Comparison of ENCODE assay signal across 8 cellular contexts in the genomic region with DNA sequence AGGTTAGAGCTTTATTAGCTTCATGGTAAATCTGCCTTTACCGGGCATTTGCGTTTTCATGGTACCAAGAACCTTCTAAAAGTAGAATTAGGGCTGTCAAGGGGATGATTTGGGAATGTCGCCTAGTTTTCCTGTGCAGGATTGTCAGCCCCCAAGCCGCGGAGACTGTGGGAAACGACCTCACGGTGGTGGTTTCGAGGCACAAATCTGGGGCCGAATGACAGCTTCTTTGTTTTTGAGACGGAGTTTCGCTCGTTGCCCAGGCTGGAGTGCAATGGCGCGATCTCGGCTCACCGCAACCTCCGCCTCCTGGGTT. TPM values are rescaled to one million over a fixed set of nuclear protein-coding genes. Genes with fewer than 3 reads are reported as not detected.
DNase-seq lines count a peak whose midpoint lies in the region; ATAC-seq and TF ChIP-seq lines count a peak whose summit lies in the region.

No MANE protein-coding gene starts in this region.

- peaks cover 74% of the 10 kb centered on the region for H3K79me2 ChIP-seq in PC-9 (ENCODE audit: low read depth)

- no peaks in the 10 kb centered on the region for H3K27me3 Mint-ChIP-seq in endodermal cell (ENCODE audit: insufficient read depth)

- DNase-seq in PC-9 (no peak), endodermal cell (no peak), gastrocnemius medialis (no peak), DMS53 (lab: John Stamatoyannopoulos, UW) (no peak), mesenteric fat pad (ENCODE audit: low spot score) (no peak), NCI-H1417 treated with DMSO at 0.1 percent for 48 hours (lab: John Stamatoyannopoulos, UW) (no peak), cortex of kidney (lab: John Stamatoyannopoulos, UW) (no peak)

- H3K4me1 Mint-ChIP-seq in endodermal cell = peaks cover 4% of the 10 kb centered on the region

- 90 to 95% methylated on average over 16 to 17 of the region's 17 CpGs for WGBS in endodermal cell (ENCODE audit: insufficient coverage in 1 of 2, insufficient read length in 1 of 2), 2 experiments

- in situ Hi-C loops in gastrocnemius medialis (cut with MboI; ENCODE audit: low sequenced_read_pairs in 4 of 4) = no loop called here

- intact Hi-C loops in PC-9 (cut with micrococcal nuclease; ENCODE audit: unreplicated experiment) (no loop called here), gastrocnemius medialis (cut with DNase I; ENCODE audit: low total_unique reads) (loop anchor here (5.0 kb wide), 1 partner anchor 1007 kb away; the partner anchor contains the start of gene RNF103)

- CTCF ChIA-PET in PC-9 (lab: Charles Lee) = no interaction called here

- H3K4me1 ChIP-seq in ES-I3 (ENCODE audit: insufficient read depth, low read length) (peaks cover 8% of the 10 kb centered on the region), PC-9 (replicated peaks; ENCODE audit: insufficient read depth) (peaks cover 31% of the 10 kb centered on the region), endodermal cell (ENCODE audit: control insufficient read depth, insufficient read depth, low read length) (peaks cover 6% of the 10 kb centered on the region), gastrocnemius medialis (peaks cover 35 to 46% of the 10 kb centered on the region in 2 donors)

- no peaks in the 10 kb centered on the region for H3K9me3 Mint-ChIP-seq in endodermal cell

- peak overlapping the region; percentile 96 for H3K4me2 ChIP-seq in PC-9

- no peaks in the 10 kb centered on the region for H3K27me3 ChIP-seq in PC-9 (ENCODE audit: insufficient read depth, low read depth)
- no peaks in the 10 kb centered on the region for H3K27me3 ChIP-seq in endodermal cell (ENCODE audit: control insufficient read depth, insufficient read depth, low read length, poor library complexity, severe bottlenecking)
- H3K27me3 ChIP-seq in gastrocnemius medialis = no peaks in the 10 kb centered on the region

- H4K20me1 ChIP-seq in PC-9 (ENCODE audit: insufficient read depth) = peaks cover 27% of the 10 kb centered on the region

- H3K9me3 ChIP-seq in ES-I3 (ENCODE audit: control insufficient read depth, insufficient read depth, low read length) = no peaks in the 10 kb centered on the region
- no peaks in the 10 kb centered on the region for H3K9me3 ChIP-seq in PC-9 (ENCODE audit: insufficient read depth, low read depth)
- no peaks in the 10 kb centered on the region for H3K9me3 ChIP-seq in endodermal cell (ENCODE audit: control insufficient read depth, low read length)
- H3K9me3 ChIP-seq in gastrocnemius medialis = no peaks in the 10 kb centered on the region

- H3K9ac ChIP-seq in ES-I3 (ENCODE audit: low read depth, low read length) (peak overlapping the region; percentile 98; the same call in 1 of the 2 replicates), endodermal cell (ENCODE audit: extremely low read depth, low read length, poor library complexity, severe bottlenecking) (no peak overlapping the region)

- TF ChIP-seq POLR2A in gastrocnemius medialis (IDR thresholded peaks at IDR 0.05) = no peak

- peak overlapping the region; percentile 96 for H3K27ac Mint-ChIP-seq in endodermal cell

- H3K36me3 Mint-ChIP-seq in endodermal cell (ENCODE audit: low read depth) = peaks cover 18% of the 10 kb centered on the region

- peak overlapping the region; percentile 89; the same call in 1 of the 2 replicates for H2AFZ ChIP-seq in PC-9

- H3K27ac ChIP-seq in PC-9 = no peak overlapping the region
- no peak overlapping the region for H3K27ac ChIP-seq in endodermal cell (ENCODE audit: low read depth, low read length)
- peak overlapping the region; percentile 95 to 99 (median 99) for H3K27ac ChIP-seq in gastrocnemius medialis

- no peak for ATAC-seq in gastrocnemius medialis

- TF ChIP-seq CTCF in PC-9 (conservative IDR thresholded peaks at IDR 0.05) = no peak
- no peak for TF ChIP-seq CTCF in endodermal cell (conservative IDR thresholded peaks at IDR 0.05)
- TF ChIP-seq CTCF in gastrocnemius medialis (IDR thresholded peaks at IDR 0.05 in 4 of 5, conservative IDR thresholded peaks at IDR 0.05 in 1 of 5) = no peak

- peak overlapping the region; percentile 91 for H3K4me3 Mint-ChIP-seq in endodermal cell

- BruUV-seq in PC-9 (replicated peaks; lab: Mats Ljungman, UMichigan) = TSS peak; percentile 33

- peaks cover 3% of the 10 kb centered on the region for H3K36me3 ChIP-seq in ES-I3 (ENCODE audit: insufficient read depth, low read length)
- 0 out of 2 replicates have a peak, but pooled peaks cover 11% of the 10 kb centered on the region for H3K36me3 ChIP-seq in PC-9 (ENCODE audit: low read depth)
- peaks cover 20% of the 10 kb centered on the region for H3K36me3 ChIP-seq in endodermal cell (ENCODE audit: control insufficient read depth, insufficient read depth, low read length)
- H3K36me3 ChIP-seq in gastrocnemius medialis = peaks cover 0 to 16% of the 10 kb centered on the region in 2 donors

- peaks cover 58% of the 10 kb centered on the region for H3F3A ChIP-seq in PC-9 (ENCODE audit: insufficient read depth, low read depth)

- H3K4me3 ChIP-seq in PC-9 = peak overlapping the region; percentile 98; the same call in 1 of the 2 replicates
- H3K4me3 ChIP-seq in endodermal cell (ENCODE audit: low read length) = peak overlapping the region; percentile 84
- H3K4me3 ChIP-seq in gastrocnemius medialis = peak overlapping the region; percentile 95 to 100 (median 98)

- H3K9me2 ChIP-seq in PC-9 (ENCODE audit: insufficient read depth) = no peaks in the 10 kb centered on the region

- POLR2A ChIA-PET in PC-9 (lab: Charles Lee; ENCODE audit: unreplicated experiment) = no interaction called here

RNA-seq across cellular contexts. Expression of gene USP39, which starts 0.6 kb away (rescaled TPM):
- total RNA-seq in PC-9 (2021) = 61.0 and 66.7 TPM in 2 replicates
- total RNA-seq in endodermal cell = 100 to 1,000 TPM in 1 of 2 donors, 10 to 100 TPM in 1; 75.7 to 102 TPM
- 87.8 TPM for polyA plus RNA-seq in endodermal cell (2013, experiment 1 of 2)
- 81.6 TPM for polyA plus RNA-seq in endodermal cell (2013, experiment 2 of 2)
- total RNA-seq in gastrocnemius medialis = 100 to 1,000 TPM in 1 of 4 donors, 10 to 100 TPM in 3; 72.2 to 139 (median 92.1) TPM
- 37.1 TPM for total RNA-seq in mesenteric fat pad

RNA-seq across cellular contexts. Expression of gene C2orf68, which starts 3.5 kb away (rescaled TPM):
- total RNA-seq in PC-9 (2021) (46.0 and 48.6 TPM in 2 replicates), endodermal cell (10 to 100 TPM; 63.2 to 66.5 TPM), gastrocnemius medialis (10 to 100 TPM; 28.4 to 35.4 (median 32.3) TPM), mesenteric fat pad (26.3 TPM)
- 73.1 TPM for polyA plus RNA-seq in endodermal cell (2013, experiment 1 of 2)
- polyA plus RNA-seq in endodermal cell (2013, experiment 2 of 2) = 61.4 TPM

RNA-seq across cellular contexts. Expression of gene TMEM150A, which starts 12.9 kb away (rescaled TPM):
- total RNA-seq in PC-9 (2021) (5.3 and 5.9 TPM in 2 replicates), endodermal cell (10 to 100 TPM; 23.8 to 32.2 TPM), gastrocnemius medialis (100 to 1,000 TPM in 1 of 4 donors, 10 to 100 TPM in 3; 44.4 to 102 (median 80.7) TPM), mesenteric fat pad (27.7 TPM)
- polyA plus RNA-seq in endodermal cell (2013, experiment 1 of 2) = 19.4 TPM
- 13.3 TPM for polyA plus RNA-seq in endodermal cell (2013, experiment 2 of 2)

RNA-seq across cellular contexts. Expression of gene RNF181, which starts 19.8 kb away (rescaled TPM):
- total RNA-seq in PC-9 (2021) (93.9 and 96.7 TPM in 2 replicates), endodermal cell (100 to 1,000 TPM; 113 to 118 TPM), gastrocnemius medialis (100 to 1,000 TPM; 207 to 235 (median 215) TPM), mesenteric fat pad (110 TPM)
- 117 TPM for polyA plus RNA-seq in endodermal cell (2013, experiment 1 of 2)
- polyA plus RNA-seq in endodermal cell (2013, experiment 2 of 2) = 122 TPM

RNA-seq across cellular contexts. Expression of gene VAMP5, which starts 31.1 kb away (rescaled TPM):
- total RNA-seq in PC-9 (2021) (7.2 and 7.4 TPM in 2 replicates), endodermal cell (10 to 100 TPM in 1 of 2 donors, 1 to 10 TPM in 1; 6.3 to 13.9 TPM), gastrocnemius medialis (10 to 100 TPM; 19.9 to 47.0 (median 36.9) TPM), mesenteric fat pad (70.3 TPM)
- 13.7 TPM for polyA plus RNA-seq in endodermal cell (2013, experiment 1 of 2)
- polyA plus RNA-seq in endodermal cell (2013, experiment 2 of 2) = 17.3 TPM

Comparison
In these comparisons a context has a peak if more than half of its experiments do, and no peak if none do; other contexts are left out.
1. H3K27ac ChIP-seq: peak in gastrocnemius medialis (4 of 4); none in PC-9 (single experiment) and endodermal cell (single experiment).
2. Peak in every context shown above with its lines, with median percentiles within 50 percentile points of each other: H3K4me3 ChIP-seq.